1 cellular context compared by ENCODE assay signal in the genomic region with DNA sequence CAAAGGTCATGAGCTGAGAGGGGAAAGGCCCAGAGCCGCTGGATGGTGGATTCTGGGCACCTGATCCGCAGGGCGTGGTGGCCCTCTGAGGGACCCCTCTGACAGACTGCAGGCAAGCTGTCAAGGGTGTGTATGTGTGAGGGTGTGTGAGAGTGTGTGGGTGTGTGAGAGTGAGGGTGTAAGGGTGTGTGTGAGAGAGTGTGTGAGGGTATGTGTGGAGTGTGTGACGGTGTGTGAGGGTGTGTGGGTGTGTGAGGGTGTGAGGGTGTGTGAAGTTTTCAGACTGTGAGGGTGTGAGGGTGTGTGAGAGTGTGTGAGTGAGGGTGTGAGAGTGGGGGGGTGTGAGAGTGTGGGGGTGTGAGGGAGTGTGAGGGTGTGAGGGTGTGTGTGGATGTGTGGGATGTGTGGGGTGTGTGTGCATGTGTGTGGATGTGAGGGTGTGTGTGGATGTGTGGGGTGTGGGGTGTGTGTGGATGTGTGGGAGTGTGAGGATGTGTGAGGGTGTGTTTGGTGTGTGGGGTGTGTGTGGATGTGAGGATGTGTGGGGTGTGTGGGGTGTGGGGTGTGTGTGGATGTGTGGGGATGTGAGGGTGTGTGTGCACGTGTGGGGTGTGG.
TF ChIP-seq lines count a peak whose summit lies in the region.

No MANE protein-coding gene starts in this region.

TF ChIP-seq in GM12878, 131 proteins besides CTCF, POLR2A, EP300 and RAD21 (continued from another document):
- TF ChIP-seq, protein P1, sequence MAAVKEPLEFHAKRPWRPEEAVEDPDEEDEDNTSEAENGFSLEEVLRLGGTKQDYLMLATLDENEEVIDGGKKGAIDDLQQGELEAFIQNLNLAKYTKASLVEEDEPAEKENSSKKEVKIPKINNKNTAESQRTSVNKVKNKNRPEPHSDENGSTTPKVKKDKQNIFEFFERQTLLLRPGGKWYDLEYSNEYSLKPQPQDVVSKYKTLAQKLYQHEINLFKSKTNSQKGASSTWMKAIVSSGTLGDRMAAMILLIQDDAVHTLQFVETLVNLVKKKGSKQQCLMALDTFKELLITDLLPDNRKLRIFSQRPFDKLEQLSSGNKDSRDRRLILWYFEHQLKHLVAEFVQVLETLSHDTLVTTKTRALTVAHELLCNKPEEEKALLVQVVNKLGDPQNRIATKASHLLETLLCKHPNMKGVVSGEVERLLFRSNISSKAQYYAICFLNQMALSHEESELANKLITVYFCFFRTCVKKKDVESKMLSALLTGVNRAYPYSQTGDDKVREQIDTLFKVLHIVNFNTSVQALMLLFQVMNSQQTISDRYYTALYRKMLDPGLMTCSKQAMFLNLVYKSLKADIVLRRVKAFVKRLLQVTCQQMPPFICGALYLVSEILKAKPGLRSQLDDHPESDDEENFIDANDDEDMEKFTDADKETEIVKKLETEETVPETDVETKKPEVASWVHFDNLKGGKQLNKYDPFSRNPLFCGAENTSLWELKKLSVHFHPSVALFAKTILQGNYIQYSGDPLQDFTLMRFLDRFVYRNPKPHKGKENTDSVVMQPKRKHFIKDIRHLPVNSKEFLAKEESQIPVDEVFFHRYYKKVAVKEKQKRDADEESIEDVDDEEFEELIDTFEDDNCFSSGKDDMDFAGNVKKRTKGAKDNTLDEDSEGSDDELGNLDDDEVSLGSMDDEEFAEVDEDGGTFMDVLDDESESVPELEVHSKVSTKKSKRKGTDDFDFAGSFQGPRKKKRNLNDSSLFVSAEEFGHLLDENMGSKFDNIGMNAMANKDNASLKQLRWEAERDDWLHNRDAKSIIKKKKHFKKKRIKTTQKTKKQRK (IDR thresholded peaks at IDR 0.05; ENCODE audit: low read depth, low read length), result no peak
- TF ChIP-seq, protein P2, sequence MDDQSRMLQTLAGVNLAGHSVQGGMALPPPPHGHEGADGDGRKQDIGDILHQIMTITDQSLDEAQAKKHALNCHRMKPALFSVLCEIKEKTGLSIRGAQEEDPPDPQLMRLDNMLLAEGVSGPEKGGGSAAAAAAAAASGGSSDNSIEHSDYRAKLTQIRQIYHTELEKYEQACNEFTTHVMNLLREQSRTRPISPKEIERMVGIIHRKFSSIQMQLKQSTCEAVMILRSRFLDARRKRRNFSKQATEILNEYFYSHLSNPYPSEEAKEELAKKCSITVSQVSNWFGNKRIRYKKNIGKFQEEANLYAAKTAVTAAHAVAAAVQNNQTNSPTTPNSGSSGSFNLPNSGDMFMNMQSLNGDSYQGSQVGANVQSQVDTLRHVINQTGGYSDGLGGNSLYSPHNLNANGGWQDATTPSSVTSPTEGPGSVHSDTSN (IDR thresholded peaks at IDR 0.05; ENCODE audit: insufficient replicate concordance, low read depth, low read length), result peak; percentile 9
- TF ChIP-seq HDGF (IDR thresholded peaks at IDR 0.05) (peak; percentile 99), EGR1 (IDR thresholded peaks at IDR 0.05; ENCODE audit: borderline replicate concordance in 1 of 2, low read depth in 2 of 2, low read length in 2 of 2) (peak in 1 of 2 experiments; percentile 81; a peak in 2 of 3 replicates), ATF7 (IDR thresholded peaks at IDR 0.05; ENCODE audit: low read depth) (peak; percentile 79), NBN (IDR thresholded peaks at IDR 0.05) (peak; percentile 80)
- TF ChIP-seq, protein P3, sequence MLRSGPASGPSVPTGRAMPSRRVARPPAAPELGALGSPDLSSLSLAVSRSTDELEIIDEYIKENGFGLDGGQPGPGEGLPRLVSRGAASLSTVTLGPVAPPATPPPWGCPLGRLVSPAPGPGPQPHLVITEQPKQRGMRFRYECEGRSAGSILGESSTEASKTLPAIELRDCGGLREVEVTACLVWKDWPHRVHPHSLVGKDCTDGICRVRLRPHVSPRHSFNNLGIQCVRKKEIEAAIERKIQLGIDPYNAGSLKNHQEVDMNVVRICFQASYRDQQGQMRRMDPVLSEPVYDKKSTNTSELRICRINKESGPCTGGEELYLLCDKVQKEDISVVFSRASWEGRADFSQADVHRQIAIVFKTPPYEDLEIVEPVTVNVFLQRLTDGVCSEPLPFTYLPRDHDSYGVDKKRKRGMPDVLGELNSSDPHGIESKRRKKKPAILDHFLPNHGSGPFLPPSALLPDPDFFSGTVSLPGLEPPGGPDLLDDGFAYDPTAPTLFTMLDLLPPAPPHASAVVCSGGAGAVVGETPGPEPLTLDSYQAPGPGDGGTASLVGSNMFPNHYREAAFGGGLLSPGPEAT (IDR thresholded peaks at IDR 0.05; ENCODE audit: low read depth), result 0 out of 2 replicates have a peak, but pooled peaks have one; percentile 21
- TF ChIP-seq, protein P4, sequence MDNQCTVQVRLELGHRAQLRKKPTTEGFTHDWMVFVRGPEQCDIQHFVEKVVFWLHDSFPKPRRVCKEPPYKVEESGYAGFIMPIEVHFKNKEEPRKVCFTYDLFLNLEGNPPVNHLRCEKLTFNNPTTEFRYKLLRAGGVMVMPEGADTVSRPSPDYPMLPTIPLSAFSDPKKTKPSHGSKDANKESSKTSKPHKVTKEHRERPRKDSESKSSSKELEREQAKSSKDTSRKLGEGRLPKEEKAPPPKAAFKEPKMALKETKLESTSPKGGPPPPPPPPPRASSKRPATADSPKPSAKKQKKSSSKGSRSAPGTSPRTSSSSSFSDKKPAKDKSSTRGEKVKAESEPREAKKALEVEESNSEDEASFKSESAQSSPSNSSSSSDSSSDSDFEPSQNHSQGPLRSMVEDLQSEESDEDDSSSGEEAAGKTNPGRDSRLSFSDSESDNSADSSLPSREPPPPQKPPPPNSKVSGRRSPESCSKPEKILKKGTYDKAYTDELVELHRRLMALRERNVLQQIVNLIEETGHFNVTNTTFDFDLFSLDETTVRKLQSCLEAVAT (IDR thresholded peaks at IDR 0.05), result peak; percentile 81
